9 cellular contexts compared by ENCODE assay signal in the genomic region with DNA sequence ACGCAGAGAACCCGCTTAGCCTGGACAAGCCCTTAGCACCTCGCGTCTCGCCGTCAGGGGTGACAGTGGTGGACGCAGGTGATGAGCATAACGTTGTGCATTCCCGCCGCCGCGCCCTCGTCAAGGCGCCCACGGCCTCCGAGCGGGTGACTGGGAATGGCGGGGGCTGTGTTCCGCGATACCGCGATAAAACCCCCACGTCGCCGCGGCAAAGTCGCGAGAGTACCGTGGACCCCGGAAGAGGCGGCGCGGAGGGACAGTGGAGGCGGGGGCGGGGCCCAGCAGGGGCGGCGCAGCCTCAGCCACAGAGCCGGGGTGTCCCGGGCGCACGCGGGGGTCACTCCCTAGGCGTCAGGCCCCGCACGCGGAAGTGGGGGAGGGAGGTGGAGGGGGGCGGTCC. TPM values are rescaled to one million over a fixed set of nuclear protein-coding genes. Genes with fewer than 3 reads are reported as not detected.
DNase-seq lines count a peak whose midpoint lies in the region; ATAC-seq and TF ChIP-seq lines count a peak whose summit lies in the region.
"Had no signal": no experiment of that assay in that cellular context is flagged by ENCODE, and none has a peak within 500 bp of the region (broad histone marks: within the 10 kb centered on the region; RNA-seq: fewer than 3 reads in every experiment).

No MANE protein-coding gene starts in this region.

- ATAC-seq in body of pancreas (peak; percentile 16), memory B cell (ENCODE audit: low read depth) (peak; percentile 84), HG02588 (IDR thresholded peaks at IDR 0.05; ENCODE audit: unreplicated experiment) (no peak), GM18861 (IDR thresholded peaks at IDR 0.05; ENCODE audit: unreplicated experiment) (no peak), GM18517 (IDR thresholded peaks at IDR 0.05; ENCODE audit: unreplicated experiment) (no peak)

- intact Hi-C loops in A673 (cut with micrococcal nuclease; ENCODE audit: unreplicated experiment), result no loop called here
- intact Hi-C loops in body of pancreas (cut with DNase I), result no loop called here

- POLR2A ChIA-PET in A673 (lab: Charles Lee; ENCODE audit: low non-redundant PET), result no interaction called here

- 23 to 100% methylated on average over 3 to 46 of the region's 47 CpGs for WGBS in body of pancreas, 2 donors

- no peak overlapping the region for H3K27ac Mint-ChIP-seq in memory B cell

- H3K36me3 ChIP-seq in A673 (ENCODE audit: insufficient read depth, low read length, poor library complexity, severe bottlenecking) (no peaks in the 10 kb centered on the region), body of pancreas (replicated peaks in 1 of 2; ENCODE audit: insufficient read depth in 1 of 2, low read depth in 2 of 2) (no peaks in the 10 kb centered on the region)

- peak overlapping the region; percentile 49 for H3K4me3 ChIP-seq in A673 (ENCODE audit: low read depth, low read length, poor library complexity, severe bottlenecking)
- peak overlapping the region in 1 of 2 donors; percentile 7 for H3K4me3 ChIP-seq in body of pancreas

- H3K4me1 ChIP-seq in A673 (ENCODE audit: insufficient read depth, low read length, poor library complexity, severe bottlenecking), result peaks cover 5% of the 10 kb centered on the region
- peaks cover 25% of the 10 kb centered on the region for H3K4me1 ChIP-seq in body of pancreas

- DNase-seq in A673 (ENCODE audit: low spot score) (peak; percentile 56), T-helper 22 cell (ENCODE audit: low read depth) (peak; percentile 26), body of pancreas (peak in 3 of 4 donors; percentile 27 to 51 (median 37)), memory B cell (ENCODE audit: low spot score in 2 of 2) (no peak)
- peak; percentile 22 to 32 for DNase-seq in stimulated activated CD8-positive, alpha-beta memory T cell treated with anti-CD3 and anti-CD28 coated beads, Interleukin-7, amount 100 ng/mL, for 1 hour (ENCODE audit: low read depth in 2 of 2)
- DNase-seq: DND-41 had no signal

- H3K27me3 Mint-ChIP-seq in memory B cell, result peaks cover 1% of the 10 kb centered on the region

- no peaks in the 10 kb centered on the region for H3K36me3 Mint-ChIP-seq in memory B cell

- no TSS peak for BruUV-seq in A673 (replicated peaks; lab: Mats Ljungman, UMichigan)

- CTCF ChIA-PET in A673 (lab: Charles Lee), result no interaction called here

- H3K4me1 Mint-ChIP-seq in memory B cell, result peaks cover 5% of the 10 kb centered on the region

- TF ChIP-seq CTCF in A673 (conservative IDR thresholded peaks at IDR 0.05; ENCODE audit: low read depth, low read length) (no peak), body of pancreas (IDR thresholded peaks at IDR 0.05) (no peak)

- H3K27me3 ChIP-seq in A673 (replicated peaks; ENCODE audit: insufficient read depth, low read depth, low read length, poor library complexity) (no peaks in the 10 kb centered on the region), body of pancreas (no peaks in the 10 kb centered on the region)

- peak in 2 of 3 donors; percentile 34 for TF ChIP-seq POLR2A in body of pancreas (IDR thresholded peaks at IDR 0.05)

- H3K27ac ChIP-seq in A673 (ENCODE audit: low read depth, low read length, poor library complexity, severe bottlenecking), result no peak overlapping the region
- peak overlapping the region in 3 of 4 donors; percentile 52 to 69 (median 58) for H3K27ac ChIP-seq in body of pancreas

- peak overlapping the region; percentile 74 for H3K4me3 Mint-ChIP-seq in memory B cell

- H3K9me3 ChIP-seq in A673 (ENCODE audit: low read depth, low read length, poor library complexity, severe bottlenecking) (no peaks in the 10 kb centered on the region), body of pancreas (no peaks in the 10 kb centered on the region)

- H3K9me3 Mint-ChIP-seq in memory B cell, result no peaks in the 10 kb centered on the region

RNA-seq across cellular contexts. Expression of a gene that starts 53.8 kb away (rescaled TPM):
- total RNA-seq in A673 (2021) (7.6 and 8.6 TPM in 2 replicates), body of pancreas (10 to 100 TPM in 1 of 2 donors, 1 to 10 TPM in 1; 5.7 to 16.8 TPM)

RNA-seq across cellular contexts. Expression of a gene that starts 54.1 kb away (rescaled TPM):
- total RNA-seq in A673 (2021) (not detected in 2 replicates), body of pancreas (not detected)

Comparison
In these comparisons a context has a peak if more than half of its experiments do, and no peak if none do; other contexts are left out.
1. DNase-seq: peak in A673 (single experiment), T-helper 22 cell (single experiment), body of pancreas (3 of 4) and stimulated activated CD8-positive, alpha-beta memory T cell treated with anti-CD3 and anti-CD28 coated beads, Interleukin-7, amount 100 ng/mL, for 1 hour (2 of 2); none in memory B cell (0 of 2).
2. ATAC-seq: peak in body of pancreas (single experiment) and memory B cell (single experiment); none in HG02588 (single experiment), GM18861 (single experiment) and GM18517 (single experiment).